In genomic region chr17:39631403-39631802, GRCh38 we compare ENCODE assay signal across 1 cellular context.
TF ChIP-seq lines count a peak whose summit lies in the region.

No MANE protein-coding gene starts in this region.

TF ChIP-seq in WTC11, 78 proteins besides CTCF, POLR2A, EP300 and RAD21 (continued from another document):
- TF ChIP-seq ZNF281 (CRISPR knock-in tag; IDR thresholded peaks at IDR 0.05) = peak; percentile 83
